24 cellular contexts compared by ENCODE assay signal in the genomic region with DNA sequence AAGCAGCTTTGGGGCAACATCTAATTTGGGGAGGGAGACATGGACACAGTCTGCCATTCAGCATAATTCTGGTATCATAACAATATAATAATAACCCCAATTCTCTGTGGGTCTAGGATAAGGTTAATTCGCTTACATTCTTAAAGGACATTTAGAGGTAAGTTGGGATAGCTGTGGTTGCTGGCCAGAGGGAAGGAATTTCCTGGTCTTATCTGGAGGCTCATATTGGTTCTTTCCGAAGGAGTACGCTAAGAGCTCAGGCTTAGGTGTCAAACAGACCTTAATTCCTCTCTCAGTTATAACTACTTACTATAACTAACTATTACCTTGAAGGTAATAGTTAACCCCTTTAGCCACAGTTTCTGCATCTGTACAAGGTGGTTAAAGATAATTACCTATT.
DNase-seq lines count a peak whose midpoint lies in the region; ATAC-seq, FAIRE-seq and TF ChIP-seq lines count a peak whose summit lies in the region.
"Had no signal": no experiment of that assay in that cellular context is flagged by ENCODE, and none has a peak within 500 bp of the region (broad histone marks: within the 10 kb centered on the region; RNA-seq: fewer than 3 reads in every experiment).

No MANE protein-coding gene starts in this region.

- TF ChIP-seq RAD21 in HCT116 (IDR thresholded peaks at IDR 0.05; ENCODE audit: low read depth), result no peak
- TF ChIP-seq RAD21 in K562 (CRISPR knock-in tag; conservative IDR thresholded peaks at IDR 0.05 in 1 of 2, IDR thresholded peaks at IDR 0.05 in 1 of 2), result no peak
- no peak for TF ChIP-seq RAD21 in HepG2 (CRISPR knock-in tag; IDR thresholded peaks at IDR 0.05)

- H3K9me3 ChIP-seq in HCT116 (ENCODE audit: control insufficient read depth in 1 of 2, insufficient read depth in 1 of 2, low read depth in 1 of 2, low read length in 2 of 2) (no peaks in the 10 kb centered on the region), K562 (replicated peaks; ENCODE audit: control insufficient read depth, insufficient read depth, low read depth, low read length) (no peaks in the 10 kb centered on the region; the same call in 1 of the 2 replicates), mesenchymal stem cell (ENCODE audit: control insufficient read depth, low read length) (no peaks in the 10 kb centered on the region), HepG2 (ENCODE audit: low read length) (no peaks in the 10 kb centered on the region)
- H3K9me3 ChIP-seq: A549; BE2C; BLaER1 treated with 17β-estradiol and CSF1 and Interleukin-3, amounts not matched to agents 10 nM and 100 nM had no signal

- no peaks in the 10 kb centered on the region for H3K9me2 ChIP-seq in HCT116 (ENCODE audit: insufficient read depth)

- no peaks in the 10 kb centered on the region for H4K20me1 ChIP-seq in HCT116 (ENCODE audit: insufficient read depth)
- H4K20me1 ChIP-seq in K562 (replicated peaks; ENCODE audit: control insufficient read depth, insufficient read depth, low read length), result no peaks in the 10 kb centered on the region
- no peaks in the 10 kb centered on the region for H4K20me1 ChIP-seq in HepG2 (ENCODE audit: insufficient read depth, low read length)
- H4K20me1 ChIP-seq: BLaER1 treated with 17β-estradiol and CSF1 and Interleukin-3, amounts not matched to agents 10 nM and 100 nM had no signal

- RAD21 ChIA-PET in HCT116 (lab: Charles Lee; ENCODE audit: low non-redundant PET in 1 of 2, low total read pairs in 2 of 2, uncharacterized antibody in 2 of 2, unreplicated experiment in 2 of 2), result no interaction called here

- peak overlapping the region; percentile 34 for H2BK120ac ChIP-seq in mesenchymal stem cell (ENCODE audit: low read depth, low read length)

- no peak overlapping the region for H3K27ac Mint-ChIP-seq in effector memory CD8-positive, alpha-beta T cell
- H3K27ac Mint-ChIP-seq: CD4-positive, alpha-beta memory T cell had no signal

- TF ChIP-seq CTCF in HCT116 (IDR thresholded peaks at IDR 0.05 in 2 of 3, conservative IDR thresholded peaks at IDR 0.05 in 1 of 3; ENCODE audit: borderline replicate concordance in 1 of 3, insufficient read depth in 1 of 3, low read depth in 2 of 3, low read length in 2 of 3) (no peak), K562 (IDR thresholded peaks at IDR 0.05 in 2 of 3, conservative IDR thresholded peaks at IDR 0.05 in 1 of 3; ENCODE audit: insufficient read depth in 2 of 3, low read depth in 1 of 3, low read length in 3 of 3) (no peak), HepG2 (CRISPR knock-in tag; IDR thresholded peaks at IDR 0.05) (no peak)

- FAIRE-seq in K562 (lab: Jason Lieb, UNC), result no peak
- FAIRE-seq in HepG2 (lab: Jason Lieb, UNC), result no peak
- FAIRE-seq: A549, GM12892, H54 had no signal

- peaks cover 16 to 17% of the 10 kb centered on the region in 2 donors for H3K27me3 Mint-ChIP-seq in effector memory CD8-positive, alpha-beta T cell

- H3K36me3 ChIP-seq in HCT116 (ENCODE audit: control insufficient read depth in 1 of 2, insufficient read depth in 2 of 2, low read length in 2 of 2) (no peaks in the 10 kb centered on the region), K562 (ENCODE audit: control insufficient read depth, insufficient read depth, low read length) (peaks cover 4% of the 10 kb centered on the region; the same call in 1 of the 3 replicates), mesenchymal stem cell (ENCODE audit: control insufficient read depth in 1 of 2, insufficient read depth in 2 of 2, low read depth in 1 of 2, low read length in 2 of 2) (no peaks in the 10 kb centered on the region), HepG2 (replicated peaks in 1 of 2; ENCODE audit: control insufficient read depth in 1 of 2, insufficient read depth in 2 of 2, low read length in 2 of 2) (no peaks in the 10 kb centered on the region)
- H3K36me3 ChIP-seq: BE2C; BLaER1 treated with 17β-estradiol and CSF1 and Interleukin-3, amounts not matched to agents 10 nM and 100 nM had no signal

- no peaks in the 10 kb centered on the region for H3K9me3 Mint-ChIP-seq in effector memory CD8-positive, alpha-beta T cell
- H3K9me3 Mint-ChIP-seq: CD4-positive, alpha-beta memory T cell had no signal

- no peak overlapping the region for H4K8ac ChIP-seq in mesenchymal stem cell (ENCODE audit: low read length)

- DNase-seq in HCT116 (ENCODE audit: low read depth, low spot score) (no peak), amniotic epithelial cell (ENCODE audit: low read depth) (peak; percentile 41), K562 (ENCODE audit: extremely low read depth in 1 of 4, low spot score in 3 of 4) (no peak), mesenchymal stem cell (no peak), mesenteric fat pad (ENCODE audit: low spot score) (no peak), NCI-H524 treated with DMSO at 0.1 percent for 48 hours (lab: John Stamatoyannopoulos, UW) (no peak), HepG2 (ENCODE audit: low spot score) (no peak)
- DNase-seq in effector memory CD8-positive, alpha-beta T cell, result no peak
- DNase-seq: 8988T; ACHN; AML-193; BE2C; Calu3; CD4-positive, alpha-beta memory T cell; COR-L47; DMS153; DND-41; GOT3; HCEC 1CT had no signal

- no peak overlapping the region for H3K14ac ChIP-seq in mesenchymal stem cell (ENCODE audit: low read length in 2 of 2)

- no peaks in the 10 kb centered on the region for H3K79me2 ChIP-seq in HCT116 (ENCODE audit: insufficient read depth, low read length)
- H3K79me2 ChIP-seq in K562 (ENCODE audit: control insufficient read depth, insufficient read depth, low read length), result no peaks in the 10 kb centered on the region; the same call in 2 of the 3 replicates
- no peaks in the 10 kb centered on the region for H3K79me2 ChIP-seq in HepG2 (ENCODE audit: insufficient read depth, low read length)

- H2BK12ac ChIP-seq in mesenchymal stem cell (ENCODE audit: low read length in 2 of 2), result no peak overlapping the region

- H3K4me3 ChIP-seq in HCT116 (replicated peaks in 1 of 2; ENCODE audit: low read depth in 1 of 2, low read length in 2 of 2) (no peak overlapping the region), K562 (no peak overlapping the region), mesenchymal stem cell (ENCODE audit: insufficient read depth in 1 of 2, low read depth in 1 of 2, low read length in 2 of 2) (no peak overlapping the region), HepG2 (replicated peaks in 1 of 3; ENCODE audit: insufficient read depth in 1 of 3, low read depth in 2 of 3, low read length in 3 of 3) (no peak overlapping the region)
- H3K4me3 ChIP-seq: A549; BLaER1 treated with 17β-estradiol and CSF1 and Interleukin-3, amounts not matched to agents 10 nM and 100 nM had no signal

- 46% methylated on average over 3 of the region's 3 CpGs for WGBS in K562 (ENCODE audit: insufficient coverage, low coverage, missing lambda C conversion rate)
- 100% methylated on average over 1 of the region's 3 CpGs for WGBS in mesenchymal stem cell
- WGBS in HepG2 (ENCODE audit: low lambda C conversion rate), result 57% methylated on average over 3 of the region's 3 CpGs

- no peaks in the 10 kb centered on the region for H3K9me1 ChIP-seq in K562 (ENCODE audit: control insufficient read depth, insufficient read depth, low read length)

- CTCF ChIA-PET in HCT116 (lab: Charles Lee), result no interaction called here
- CTCF ChIA-PET in K562 (lab: Yijun Ruan, JAX; ENCODE audit: low intra/inter-chr PET ratio), result no interaction called here
- CTCF ChIA-PET in HepG2 (lab: Yijun Ruan, JAX; ENCODE audit: low intra/inter-chr PET ratio, low total read pairs), result no interaction called here

- H3K27me3 ChIP-seq in HCT116 (ENCODE audit: insufficient read depth, low read length), result no peaks in the 10 kb centered on the region
- H3K27me3 ChIP-seq in K562 (ENCODE audit: control insufficient read depth in 2 of 2, insufficient read depth in 2 of 2, low read length in 2 of 2), result no peaks in the 10 kb centered on the region
- H3K27me3 ChIP-seq in mesenchymal stem cell (ENCODE audit: control insufficient read depth in 1 of 2, insufficient read depth in 1 of 2, low read length in 2 of 2), result peaks cover 0 to 4% of the 10 kb centered on the region in 2 experiments
- H3K27me3 ChIP-seq in HepG2 (ENCODE audit: control insufficient read depth in 1 of 2, insufficient read depth in 2 of 2, low read length in 2 of 2), result peaks cover 0 to 7% of the 10 kb centered on the region in 2 experiments; a peak in 1 of 5 replicates
- H3K27me3 ChIP-seq: BE2C; BLaER1 treated with 17β-estradiol and CSF1 and Interleukin-3, amounts not matched to agents 10 nM and 100 nM had no signal

- H3K4me2 ChIP-seq in HCT116 (ENCODE audit: low read length) (no peak overlapping the region), K562 (ENCODE audit: insufficient read depth, low read length) (no peak overlapping the region; the same call in 1 of the 2 replicates), mesenchymal stem cell (ENCODE audit: low read length, poor library complexity, severe bottlenecking) (no peak overlapping the region), HepG2 (ENCODE audit: low read depth, low read length) (no peak overlapping the region)
- H3K4me2 ChIP-seq: A549; BLaER1 treated with 17β-estradiol and CSF1 and Interleukin-3, amounts not matched to agents 10 nM and 100 nM had no signal

- no peak overlapping the region for H2AK5ac ChIP-seq in mesenchymal stem cell (ENCODE audit: low read length, severe bottlenecking)

- intact Hi-C loops in HCT116 (cut with micrococcal nuclease), result no loop called here
- intact Hi-C loops in K562 (cut with micrococcal nuclease), result no loop called here
- intact Hi-C loops in HepG2 (cut with micrococcal nuclease; ENCODE audit: unreplicated experiment), result no loop called here

- no peak overlapping the region for H2BK15ac ChIP-seq in mesenchymal stem cell (ENCODE audit: low read depth, poor library complexity, severe bottlenecking)

- H3K4me1 ChIP-seq in HCT116 (ENCODE audit: control insufficient read depth in 1 of 2, insufficient read depth in 2 of 2, low read length in 2 of 2) (no peaks in the 10 kb centered on the region), K562 (replicated peaks in 1 of 2; ENCODE audit: control insufficient read depth in 2 of 2, insufficient read depth in 2 of 2, low read length in 2 of 2) (peaks cover 0 to 18% of the 10 kb centered on the region in 2 experiments; a peak in 2 of 5 replicates), mesenchymal stem cell (ENCODE audit: control insufficient read depth, insufficient read depth, low read depth, low read length) (no peaks in the 10 kb centered on the region), HepG2 (ENCODE audit: insufficient read depth, low read length) (no peaks in the 10 kb centered on the region)
- H3K4me1 ChIP-seq: A549; BE2C; BLaER1 treated with 17β-estradiol and CSF1 and Interleukin-3, amounts not matched to agents 10 nM and 100 nM had no signal

- H3K9ac ChIP-seq in HCT116 (ENCODE audit: low read length) (no peak overlapping the region), K562 (ENCODE audit: insufficient read depth in 1 of 2, low read depth in 2 of 2, low read length in 2 of 2) (no peak overlapping the region), mesenchymal stem cell (ENCODE audit: low read length) (no peak overlapping the region), HepG2 (ENCODE audit: insufficient read depth, low read depth, low read length) (no peak overlapping the region)
- H3K9ac ChIP-seq: BLaER1 treated with 17β-estradiol and CSF1 and Interleukin-3, amounts not matched to agents 10 nM and 100 nM had no signal

- H2AFZ ChIP-seq in HCT116 (ENCODE audit: low read depth, low read length, poor library complexity, severe bottlenecking), result peak overlapping the region; percentile 37
- H2AFZ ChIP-seq in K562 (ENCODE audit: low read depth, low read length), result no peak overlapping the region
- H2AFZ ChIP-seq in mesenchymal stem cell (ENCODE audit: low read depth, low read length), result no peak overlapping the region
- no peak overlapping the region for H2AFZ ChIP-seq in HepG2 (ENCODE audit: low read length)

- no peaks in the 10 kb centered on the region for H3K36me3 Mint-ChIP-seq in effector memory CD8-positive, alpha-beta T cell (ENCODE audit: insufficient read depth)
- H3K36me3 Mint-ChIP-seq: CD14-positive monocyte; CD4-positive, alpha-beta memory T cell had no signal

- POLR2A ChIA-PET in HCT116 (lab: Charles Lee) (no interaction called here), K562 (lab: Yijun Ruan, JAX) (interaction anchor here (0.6 to 1.3 kb wide), 3 partner anchors 9 to 269 kb away, joined by 3 to 4 read pairs (median 3); no protein-coding TSS in a partner anchor), HepG2 (lab: Yijun Ruan, JAX) (no interaction called here)

- in situ Hi-C loops in K562 (cut with MboI) (no loop called here), HepG2 (cut with HindIII; ENCODE audit: extremely low pct_ligation_motif_present, low pct_unique_long_range_greater_than_20kb) (no loop called here)

- no peak overlapping the region for H3K4ac ChIP-seq in mesenchymal stem cell (ENCODE audit: low read depth in 1 of 2, low read length in 2 of 2)

- no peaks in the 10 kb centered on the region for H3K4me1 Mint-ChIP-seq in effector memory CD8-positive, alpha-beta T cell (ENCODE audit: low read depth in 2 of 2)
- H3K4me1 Mint-ChIP-seq: CD14-positive monocyte; CD4-positive, alpha-beta memory T cell had no signal

- H3K79me1 ChIP-seq in mesenchymal stem cell (replicated peaks; ENCODE audit: low read length, poor library complexity, severe bottlenecking), result no peaks in the 10 kb centered on the region

- no peak for ATAC-seq in HCT116
- ATAC-seq in K562, result no peak
- ATAC-seq in HepG2, result no peak
- no peak for ATAC-seq in effector memory CD8-positive, alpha-beta T cell (replicated peaks)
- ATAC-seq: A549 had no signal

- H4K91ac ChIP-seq in mesenchymal stem cell (ENCODE audit: low read length), result no peak overlapping the region

- H3K18ac ChIP-seq in mesenchymal stem cell (ENCODE audit: low read depth in 1 of 2, low read length in 2 of 2), result no peak overlapping the region

- TF ChIP-seq EP300 in K562 (IDR thresholded peaks at IDR 0.05; ENCODE audit: low read length) (no peak), HepG2 (IDR thresholded peaks at IDR 0.05; ENCODE audit: low read depth in 2 of 2, low read length in 2 of 2) (no peak), HepG2 (CRISPR knock-in tag; IDR thresholded peaks at IDR 0.05; ENCODE audit: borderline replicate concordance) (no peak)

- TF ChIP-seq POLR2A in HCT116 (IDR thresholded peaks at IDR 0.05; ENCODE audit: borderline replicate concordance, extremely low read depth, insufficient read depth, insufficient read length) (no peak), K562 (conservative IDR thresholded peaks at IDR 0.05) (no peak), HepG2 (IDR thresholded peaks at IDR 0.05; ENCODE audit: insufficient read depth in 1 of 2, low read depth in 2 of 2, low read length in 2 of 2) (no peak)

- H3K27ac ChIP-seq in HCT116 (ENCODE audit: low read depth, low read length), result no peak overlapping the region
- no peak overlapping the region; the same call in 2 of the 3 replicates for H3K27ac ChIP-seq in K562 (ENCODE audit: extremely low read depth, low read depth, low read length)
- H3K27ac ChIP-seq in mesenchymal stem cell (ENCODE audit: low read length, poor library complexity, severe bottlenecking), result no peak overlapping the region
- no peak overlapping the region for H3K27ac ChIP-seq in HepG2 (ENCODE audit: extremely low read length, insufficient read depth, low read length)
- H3K27ac ChIP-seq: A549; BLaER1 treated with 17β-estradiol and CSF1 and Interleukin-3, amounts not matched to agents 10 nM and 100 nM had no signal

- BruUV-seq in HCT116 (replicated peaks; lab: Mats Ljungman, UMichigan) (no TSS peak), K562 (replicated peaks; lab: Mats Ljungman, UMichigan) (no TSS peak), HepG2 (replicated peaks; lab: Mats Ljungman, UMichigan) (no TSS peak)

- no peak overlapping the region for H3K4me3 Mint-ChIP-seq in effector memory CD8-positive, alpha-beta T cell
- H3K4me3 Mint-ChIP-seq: CD14-positive monocyte; CD4-positive, alpha-beta memory T cell had no signal

- no peak overlapping the region for H2BK5ac ChIP-seq in mesenchymal stem cell (ENCODE audit: low read depth, low read length, poor library complexity, severe bottlenecking)

- H3K23ac ChIP-seq in mesenchymal stem cell (ENCODE audit: low read length in 2 of 2), result no peak overlapping the region
